Comparison of ENCODE assay signal across 25 cellular contexts in the genomic region with DNA sequence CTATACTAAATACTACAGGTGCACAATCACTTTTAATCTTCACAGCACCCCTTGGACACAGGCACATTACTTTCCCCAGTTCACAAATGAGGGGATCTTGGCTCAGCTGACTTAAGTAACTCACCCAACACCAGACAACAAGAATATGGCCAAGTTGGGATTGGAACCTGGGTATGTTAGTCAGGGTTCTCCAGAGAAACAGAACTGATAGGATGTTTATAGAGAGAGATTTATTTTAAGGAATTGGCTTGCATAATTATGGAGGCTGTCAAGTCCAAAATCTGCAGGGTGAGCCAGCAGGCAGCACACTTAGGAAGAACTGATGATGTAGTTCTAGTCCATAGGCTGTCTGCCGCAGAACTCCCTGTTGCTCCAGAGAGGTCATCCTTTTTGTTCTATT.
"Had no signal": no experiment of that assay in that cellular context is flagged by ENCODE, and none has a peak within 500 bp of the region (broad histone marks: within the 10 kb centered on the region; RNA-seq: fewer than 3 reads in every experiment).

No MANE protein-coding gene starts in this region.

- H3K4me3 ChIP-seq: heart right ventricle, hepatocyte, left lung, lung, mucosa of descending colon, ovary, spleen, testis, thyroid gland, upper lobe of right lung had no signal

- DNase-seq: heart right ventricle; kidney glomerular epithelial cell; left cardiac atrium; left lung; midbrain; mucosa of descending colon; naive thymus-derived CD4-positive, alpha-beta T cell; ovary; retina; right cardiac atrium; small intestine; spleen; stimulated activated CD4-positive, alpha-beta T cell treated with anti-CD3 and anti-CD28 coated beads, Interleukin-4, amount 100 ng/mL, for 24 hours; stimulated activated naive CD4-positive, alpha-beta T cell treated with Interleukin-2 at 50 U/mL for 16 hours; stimulated activated naive CD8-positive, alpha-beta T cell treated with anti-CD3 and anti-CD28 coated beads, Interleukin-15, amount 100 ng/mL, for 72 hours; testis; thyroid gland; trophoblast cell; upper lobe of right lung had no signal

- H3K9me3 ChIP-seq: heart right ventricle, left lung, mucosa of descending colon, ovary, spleen, testis, thyroid gland, upper lobe of right lung had no signal

- H3K27me3 Mint-ChIP-seq: progenitor cell of endocrine pancreas; stimulated activated naive CD8-positive, alpha-beta T cell treated with anti-CD3 and anti-CD28 coated beads, Interleukin-15, amount 100 ng/mL, for 72 hours had no signal

- H3K36me3 Mint-ChIP-seq: natural killer cell treated with Interleukin-12 subunit alpha and Interleukin-12 subunit beta and Interleukin-15 and Interleukin-18, amount 100 ng/mL, for 72 hours; stimulated activated memory B cell treated with anti-CD40 and anti-IgM and Interleukin-4, amounts not matched to agents 10 μg/mL and 1 μg/mL and 100 μg/mL, for 72 hours had no signal

- H3K27ac Mint-ChIP-seq: naive thymus-derived CD4-positive, alpha-beta T cell; natural killer cell treated with Interleukin-12 subunit alpha and Interleukin-12 subunit beta and Interleukin-15 and Interleukin-18, amount 100 ng/mL, for 72 hours; progenitor cell of endocrine pancreas; stimulated activated memory B cell treated with anti-CD40 and anti-IgM and Interleukin-4, amounts not matched to agents 10 μg/mL and 1 μg/mL and 100 μg/mL, for 72 hours; stimulated activated naive CD8-positive, alpha-beta T cell treated with anti-CD3 and anti-CD28 coated beads, Interleukin-15, amount 100 ng/mL, for 72 hours had no signal

- H3K27me3 ChIP-seq: heart right ventricle, hepatocyte, left lung, ovary, spleen, testis, thyroid gland, upper lobe of right lung had no signal

- H3K4me1 ChIP-seq: spleen, testis, upper lobe of right lung had no signal

- H3K27ac ChIP-seq: heart right ventricle, hepatocyte, left lung, ovary, spleen, testis, thyroid gland, upper lobe of right lung had no signal

- H3K4me1 Mint-ChIP-seq: stimulated activated memory B cell treated with anti-CD40 and anti-IgM and Interleukin-4, amounts not matched to agents 10 μg/mL and 1 μg/mL and 100 μg/mL, for 72 hours had no signal

- H3K36me3 ChIP-seq: heart right ventricle, left lung, ovary, spleen, thyroid gland, upper lobe of right lung had no signal

- H3K4me3 Mint-ChIP-seq: naive thymus-derived CD4-positive, alpha-beta T cell; natural killer cell treated with Interleukin-12 subunit alpha and Interleukin-12 subunit beta and Interleukin-15 and Interleukin-18, amount 100 ng/mL, for 72 hours; stimulated activated memory B cell treated with anti-CD40 and anti-IgM and Interleukin-4, amounts not matched to agents 10 μg/mL and 1 μg/mL and 100 μg/mL, for 72 hours; stimulated activated naive CD8-positive, alpha-beta T cell treated with anti-CD3 and anti-CD28 coated beads, Interleukin-15, amount 100 ng/mL, for 72 hours had no signal

- ATAC-seq: heart right ventricle; left cardiac atrium; left lung; mucosa of descending colon; naive thymus-derived CD4-positive, alpha-beta T cell; natural killer cell treated with Interleukin-12 subunit alpha and Interleukin-12 subunit beta and Interleukin-15 and Interleukin-18, amount 100 ng/mL, for 72 hours; right cardiac atrium; sciatic nerve; stimulated activated memory B cell treated with anti-CD40 and anti-IgM and Interleukin-4, amounts not matched to agents 10 μg/mL and 1 μg/mL and 100 μg/mL, for 72 hours; stimulated activated naive CD8-positive, alpha-beta T cell treated with anti-CD3 and anti-CD28 coated beads, Interleukin-15, amount 100 ng/mL, for 72 hours; upper lobe of right lung had no signal
